1 cellular context compared by ENCODE assay signal in the genomic region with DNA sequence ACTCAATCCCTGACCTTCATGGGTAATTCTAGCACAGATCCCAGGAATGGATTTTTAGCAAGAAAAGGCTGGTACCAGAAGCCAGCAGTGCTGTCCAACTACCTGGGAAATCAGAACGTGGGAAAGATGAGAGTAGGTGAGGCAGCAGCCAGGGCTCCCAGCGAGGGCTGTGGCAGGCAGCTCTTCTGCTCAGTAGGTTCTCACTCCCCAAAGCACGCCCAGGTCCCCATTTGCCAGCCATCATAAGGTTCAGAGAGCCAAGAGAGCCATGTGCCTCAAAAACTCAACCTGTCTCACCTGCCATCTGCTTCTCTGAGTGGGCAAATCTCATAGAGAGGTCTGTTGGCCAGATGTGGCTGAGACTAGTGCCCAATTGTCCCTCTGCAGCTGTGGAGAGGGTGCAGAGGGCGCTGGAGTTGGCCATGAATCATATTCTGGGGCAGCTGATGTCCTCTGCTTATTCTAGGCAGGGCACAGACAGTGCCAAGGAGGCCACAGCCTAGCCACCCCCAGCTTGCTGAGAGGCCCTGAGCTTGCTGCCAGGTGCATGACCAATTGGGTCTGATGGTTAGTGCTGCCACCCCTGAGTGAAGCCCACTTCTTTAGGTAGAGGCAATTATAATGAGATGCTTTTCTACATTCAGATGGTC.
TF ChIP-seq lines count a peak whose summit lies in the region.

No MANE protein-coding gene starts in this region.

TF ChIP-seq in H1, 55 proteins besides CTCF, POLR2A, EP300 and RAD21:
- TF ChIP-seq CHD2 (IDR thresholded peaks at IDR 0.05; ENCODE audit: low read length): no peak
- TF ChIP-seq CREB1 (IDR thresholded peaks at IDR 0.05): no peak
- TF ChIP-seq SIX5 (IDR thresholded peaks at IDR 0.05; ENCODE audit: low read depth, low read length): no peak
